Comparison of ENCODE assay signal across 8 cellular contexts in genomic region chr2:42047488-42048317, GRCh38. TPM values are rescaled to one million over a fixed set of nuclear protein-coding genes. Genes with fewer than 3 reads are reported as not detected.
A peak's percentile ranks its signal among the peaks of the same experiment; 100 is the strongest.
DNase-seq lines count a peak whose midpoint lies in the region; ATAC-seq, FAIRE-seq and TF ChIP-seq lines count a peak whose summit lies in the region.

Gene PKDCC, plus strand, starts transcription at chr2:42048021. Its CDS starts 179 bp downstream, at chr2:42048200.

- TF ChIP-seq CTCF in AG04449 (IDR thresholded peaks at IDR 0.05; ENCODE audit: insufficient read depth, low read length, missing control alignments) = no peak

- H3K4me3 ChIP-seq in AG04449 (ENCODE audit: low read depth, low read length) = peak within 1 kb of the TSS; percentile 76
- H3K4me3 ChIP-seq in SJSA1 = peak within 1 kb of the TSS; percentile 88
- peak within 1 kb of the TSS; percentile 80 for H3K4me3 ChIP-seq in skeletal muscle cell (ENCODE audit: low read depth, low read length)

- DNase-seq in AG04449 (ENCODE audit: low read depth, low spot score) (no peak), GM12891 (ENCODE audit: insufficient read length, low spot score) (peak; percentile 83), SJSA1 (ENCODE audit: low read depth in 1 of 2, low spot score in 2 of 2) (peak; percentile 66 to 84), cerebellar cortex (ENCODE audit: low spot score) (peak; percentile 38), inferior parietal cortex (ENCODE audit: extremely low spot score) (peak; percentile 63), skeletal muscle cell (ENCODE audit: low read depth) (peak; percentile 49), DMS79 treated with DMSO at 0.1 percent for 48 hours (lab: John Stamatoyannopoulos, UW) (no peak)

- peak; percentile 33 for FAIRE-seq in GM12891 (lab: Jason Lieb, UNC)

- H3K36me3 ChIP-seq in SJSA1 = peaks cover 20% of the 10 kb centered on the region; the same call in 1 of the 2 replicates

- POLR2A ChIA-PET in AG04449 (lab: Yijun Ruan, JAX) = interaction anchor here (0.6 to 1.3 kb wide), 2 partner anchors 10 to 22 kb away, joined by 3 to 4 read pairs; no protein-coding TSS in a partner anchor

- peak within 1 kb of the TSS; percentile 44; the same call in 1 of the 2 replicates for H3K27ac ChIP-seq in SJSA1

- TF ChIP-seq POLR2A in GM12891 (IDR thresholded peaks at IDR 0.05; ENCODE audit: low read depth, low read length) = no peak

- ATAC-seq in HG03103 (IDR thresholded peaks at IDR 0.05; ENCODE audit: low read depth, unreplicated experiment) = peak; percentile 58

- CTCF ChIA-PET in AG04449 (lab: Yijun Ruan, JAX) = interaction anchor here (0.8 to 2.7 kb wide), 4 partner anchors 9 to 178 kb away, joined by 3 to 13 read pairs (median 4); no protein-coding TSS in a partner anchor

- no peaks in the 10 kb centered on the region for H3K27me3 ChIP-seq in SJSA1 (replicated peaks)

- H3K9me3 ChIP-seq in SJSA1 (replicated peaks) = no peaks in the 10 kb centered on the region; the same call in none of the 2 replicates

- peaks cover 51% of the 10 kb centered on the region for H3K4me1 ChIP-seq in SJSA1 (replicated peaks)

TF ChIP-seq in GM12891, 5 proteins besides CTCF, POLR2A, EP300 and RAD21:
- TF ChIP-seq POU2F2 (IDR thresholded peaks at IDR 0.05; ENCODE audit: low read depth, low read length) (no peak), SPI1 (IDR thresholded peaks at IDR 0.05; ENCODE audit: low read depth, low read length) (no peak), POLR2AphosphoS5 (IDR thresholded peaks at IDR 0.05; ENCODE audit: low read depth, low read length) (no peak), TAF1 (IDR thresholded peaks at IDR 0.05; ENCODE audit: low read depth, low read length) (no peak), PAX5 (IDR thresholded peaks at IDR 0.05; ENCODE audit: insufficient read depth, low read length, severe bottlenecking) (no peak)

RNA-seq across cellular contexts. Expression of gene PKDCC, which starts in this region (rescaled TPM):
- polyA plus RNA-seq in GM12891 (2012; ENCODE audit: low read depth, missing spikeins) = 1.3 TPM
- total RNA-seq in SJSA1 (2014; rRNA removed; shearing (Covaris generic)) = 60.1 and 65.3 TPM in 2 replicates

Comparison
In these comparisons a context has a peak if more than half of its experiments do, and no peak if none do; other contexts are left out.
1. DNase-seq: peak in GM12891 (single experiment), SJSA1 (2 of 2), cerebellar cortex (single experiment), inferior parietal cortex (single experiment) and skeletal muscle cell (single experiment); none in AG04449 (single experiment) and DMS79 treated with DMSO at 0.1 percent for 48 hours (single experiment).
2. Peak in every context shown above with its lines, with median percentiles within 50 percentile points of each other: H3K4me3 ChIP-seq.